Comparison of ENCODE assay signal across 9 cellular contexts in genomic region chr2:84077504-84077903, GRCh38.
A peak's percentile ranks its signal among the peaks of the same experiment; 100 is the strongest.
DNase-seq lines count a peak whose midpoint lies in the region; ATAC-seq and TF ChIP-seq lines count a peak whose summit lies in the region.
"Had no signal": no experiment of that assay in that cellular context is flagged by ENCODE, and none has a peak within 500 bp of the region (broad histone marks: within the 10 kb centered on the region; RNA-seq: fewer than 3 reads in every experiment).

No MANE protein-coding gene starts in this region.

- no peaks in the 10 kb centered on the region for H3K4me1 Mint-ChIP-seq in activated T-helper 2 cell treated with anti-CD3 and anti-CD28 coated beads, Interferon-gamma antibody, Interleukin-2, Interleukin-4, amounts not matched to agents 10 μg/mL and 5 μg/mL and 100 μg/mL, durations not matched to agents 14 hours and 24 hours and 36 hours (ENCODE audit: low read depth)
- H3K4me1 Mint-ChIP-seq: IgD-negative memory B cell had no signal

- 25 to 26% methylated on average over 2 of the region's 2 CpGs for WGBS in GM23248 (ENCODE audit: low coverage in 1 of 2, low lambda C conversion rate in 2 of 2, missing lambda C conversion rate in 2 of 2), 2 experiments
- 49 to 55% methylated on average over 2 of the region's 2 CpGs for WGBS in aorta, 2 donors

- H3K4me1 ChIP-seq in GM23248 (ENCODE audit: insufficient read depth) (no peaks in the 10 kb centered on the region), uterus (no peaks in the 10 kb centered on the region), aorta (ENCODE audit: control insufficient read depth in 1 of 2, insufficient read depth in 2 of 2, low read length in 2 of 2) (no peaks in the 10 kb centered on the region)

- H3K4me2 ChIP-seq in GM23248 (ENCODE audit: unreplicated experiment): no peak overlapping the region

- H3K36me3 Mint-ChIP-seq in activated T-helper 2 cell treated with anti-CD3 and anti-CD28 coated beads, Interferon-gamma antibody, Interleukin-2, Interleukin-4, amounts not matched to agents 10 μg/mL and 5 μg/mL and 100 μg/mL, durations not matched to agents 14 hours and 24 hours and 36 hours (ENCODE audit: low read depth): no peaks in the 10 kb centered on the region
- H3K36me3 Mint-ChIP-seq: IgD-negative memory B cell had no signal

- H3K27me3 Mint-ChIP-seq in activated T-helper 2 cell treated with anti-CD3 and anti-CD28 coated beads, Interferon-gamma antibody, Interleukin-2, Interleukin-4, amounts not matched to agents 10 μg/mL and 5 μg/mL and 100 μg/mL, durations not matched to agents 14 hours and 24 hours and 36 hours (ENCODE audit: low read depth): no peaks in the 10 kb centered on the region
- H3K27me3 Mint-ChIP-seq: IgD-negative memory B cell had no signal

- H3K27me3 ChIP-seq in GM23248 (replicated peaks; ENCODE audit: insufficient read depth) (no peaks in the 10 kb centered on the region), uterus (no peaks in the 10 kb centered on the region), aorta (ENCODE audit: control insufficient read depth in 1 of 2, insufficient read depth in 2 of 2, low read length in 1 of 2) (no peaks in the 10 kb centered on the region)

- H3K9ac ChIP-seq in GM23248: no peak overlapping the region

- H3K36me3 ChIP-seq in GM23248 (ENCODE audit: low read depth) (no peaks in the 10 kb centered on the region), uterus (no peaks in the 10 kb centered on the region), aorta (ENCODE audit: control insufficient read depth in 1 of 2, insufficient read depth in 2 of 2, low read length in 1 of 2) (no peaks in the 10 kb centered on the region)

- DNase-seq in D341Med (ENCODE audit: low spot score) (peak; percentile 37), GM23248 (peak; percentile 32), NCI-H82 treated with DMSO at 0.1 percent for 48 hours (lab: John Stamatoyannopoulos, UW; ENCODE audit: unreplicated experiment) (peak; percentile 8), erythroblast (lab: John Stamatoyannopoulos, UW) (peak; percentile 20 to 37), uterus (no peak), aorta (no peak)
- DNase-seq in activated T-helper 2 cell treated with anti-CD3 and anti-CD28 coated beads, Interferon-gamma antibody, Interleukin-2, Interleukin-4, amounts not matched to agents 10 μg/mL and 5 μg/mL and 100 μg/mL, durations not matched to agents 14 hours and 24 hours and 36 hours (ENCODE audit: low spot score): no peak

- H3K4me3 Mint-ChIP-seq in activated T-helper 2 cell treated with anti-CD3 and anti-CD28 coated beads, Interferon-gamma antibody, Interleukin-2, Interleukin-4, amounts not matched to agents 10 μg/mL and 5 μg/mL and 100 μg/mL, durations not matched to agents 14 hours and 24 hours and 36 hours (ENCODE audit: low read depth): no peak overlapping the region
- H3K4me3 Mint-ChIP-seq: IgD-negative memory B cell had no signal

- no peak overlapping the region for H3K27ac Mint-ChIP-seq in activated T-helper 2 cell treated with anti-CD3 and anti-CD28 coated beads, Interferon-gamma antibody, Interleukin-2, Interleukin-4, amounts not matched to agents 10 μg/mL and 5 μg/mL and 100 μg/mL, durations not matched to agents 14 hours and 24 hours and 36 hours
- H3K27ac Mint-ChIP-seq: IgD-negative memory B cell had no signal

- H4K20me1 ChIP-seq in GM23248 (ENCODE audit: insufficient read depth): no peaks in the 10 kb centered on the region

- TF ChIP-seq POLR2A in erythroblast (IDR thresholded peaks at IDR 0.05; ENCODE audit: low read length) (no peak), uterus (IDR thresholded peaks at IDR 0.05) (no peak)

- H3K9me2 ChIP-seq in GM23248 (ENCODE audit: insufficient read depth): no peaks in the 10 kb centered on the region

- in situ Hi-C loops in GM23248 (cut with MboI): no loop called here

- no peaks in the 10 kb centered on the region for H3F3A ChIP-seq in GM23248 (ENCODE audit: insufficient read depth)

- H3K79me2 ChIP-seq in GM23248 (ENCODE audit: insufficient read depth): no peaks in the 10 kb centered on the region

- intact Hi-C loops in uterus (cut with DNase I; ENCODE audit: low total_unique reads) (no loop called here), aorta (cut with DNase I) (no loop called here)
- intact Hi-C loops in activated T-helper 2 cell treated with anti-CD3 and anti-CD28 coated beads, Interferon-gamma antibody, Interleukin-2, Interleukin-4, amounts not matched to agents 10 μg/mL and 5 μg/mL and 100 μg/mL, durations not matched to agents 14 hours and 24 hours and 36 hours (cut with micrococcal nuclease): no loop called here

- H3K27ac ChIP-seq in GM23248: no peak overlapping the region
- H3K27ac ChIP-seq in uterus: no peak overlapping the region
- H3K27ac ChIP-seq in aorta (ENCODE audit: low read depth in 1 of 2, low read length in 2 of 2): no peak overlapping the region

- H3K9me3 ChIP-seq in GM23248 (ENCODE audit: low read depth): no peaks in the 10 kb centered on the region
- H3K9me3 ChIP-seq in uterus: no peaks in the 10 kb centered on the region
- H3K9me3 ChIP-seq in aorta (ENCODE audit: control insufficient read depth, low read length): no peaks in the 10 kb centered on the region

- H3K4me3 ChIP-seq in GM23248 (no peak overlapping the region), uterus (no peak overlapping the region), aorta (ENCODE audit: low read length in 2 of 2) (no peak overlapping the region)

- H2AFZ ChIP-seq in GM23248: no peak overlapping the region

- no peak for TF ChIP-seq CTCF in uterus (IDR thresholded peaks at IDR 0.05)

- ATAC-seq in GM18517 (IDR thresholded peaks at IDR 0.05; ENCODE audit: unreplicated experiment) (no peak), aorta (ENCODE audit: low FRiP score) (no peak)

- H3K9me3 Mint-ChIP-seq in activated T-helper 2 cell treated with anti-CD3 and anti-CD28 coated beads, Interferon-gamma antibody, Interleukin-2, Interleukin-4, amounts not matched to agents 10 μg/mL and 5 μg/mL and 100 μg/mL, durations not matched to agents 14 hours and 24 hours and 36 hours: no peaks in the 10 kb centered on the region

Comparison
In these comparisons a context has a peak if more than half of its experiments do, and no peak if none do; other contexts are left out.
1. DNase-seq: peak in D341Med (single experiment), GM23248 (single experiment), NCI-H82 treated with DMSO at 0.1 percent for 48 hours (single experiment) and erythroblast (2 of 2); none in uterus (0 of 2), activated T-helper 2 cell treated with anti-CD3 and anti-CD28 coated beads, Interferon-gamma antibody, Interleukin-2, Interleukin-4, amounts not matched to agents 10 μg/mL and 5 μg/mL and 100 μg/mL, durations not matched to agents 14 hours and 24 hours and 36 hours (single experiment) and aorta (0 of 2).